In genomic region chr17:79626156-79626890, GRCh38 we compare ENCODE assay signal across 18 cellular contexts. TPM values are rescaled to one million over a fixed set of nuclear protein-coding genes. Genes with fewer than 3 reads are reported as not detected.
DNase-seq lines count a peak whose midpoint lies in the region; ATAC-seq, FAIRE-seq and TF ChIP-seq lines count a peak whose summit lies in the region.
"Had no signal": no experiment of that assay in that cellular context is flagged by ENCODE, and none has a peak within 500 bp of the region (broad histone marks: within the 10 kb centered on the region; RNA-seq: fewer than 3 reads in every experiment).

No MANE protein-coding gene starts in this region.

- H3K9me3 Mint-ChIP-seq in CD14-positive monocyte (peaks cover 0 to 2% (median 0%) of the 10 kb centered on the region in 7 donors), glutamatergic neuron (ENCODE audit: unreplicated experiment) (peaks cover 4% of the 10 kb centered on the region)
- H3K9me3 Mint-ChIP-seq: effector memory CD8-positive, alpha-beta T cell had no signal

- intact Hi-C loops in CD14-positive monocyte (cut with micrococcal nuclease) (no loop called here), posterior vena cava (cut with DNase I) (no loop called here)

- TF ChIP-seq CTCF in CD14-positive monocyte (IDR thresholded peaks at IDR 0.05) (no peak), glutamatergic neuron (IDR thresholded peaks at IDR 0.05; ENCODE audit: partially characterized antibody, unreplicated experiment) (no peak)

- DNase-seq in CD14-positive monocyte (ENCODE audit: low spot score): peak; percentile 18
- DNase-seq in GM12892 (ENCODE audit: insufficient read length): peak; percentile 4
- DNase-seq in glutamatergic neuron: peak; percentile 10
- peak; percentile 63 for DNase-seq in posterior vena cava (ENCODE audit: low spot score)
- DNase-seq in activated CD4-positive, alpha-beta T cell treated with anti-CD3 and anti-CD28 coated beads for 1 hour: no peak
- DNase-seq in dermis blood vessel endothelial cell: no peak
- DNase-seq: caudate nucleus; DMS 273 treated with DMSO at 0.1 percent for 48 hours; effector memory CD8-positive, alpha-beta T cell; midbrain; MV-4-11; NCI-H2029; stimulated activated CD4-positive, alpha-beta T cell treated with anti-CD3 and anti-CD28 coated beads, Interleukin-4, amount 100 ng/mL, for 24 hours; T-helper 2 cell; testis had no signal

- no peaks in the 10 kb centered on the region for H3K36me3 Mint-ChIP-seq in CD14-positive monocyte
- H3K36me3 Mint-ChIP-seq in glutamatergic neuron (ENCODE audit: unreplicated experiment): no peaks in the 10 kb centered on the region

- H3K27me3 Mint-ChIP-seq in CD14-positive monocyte (ENCODE audit: low read depth in 3 of 3) (peaks cover 5 to 14% (median 9%) of the 10 kb centered on the region in 3 donors), glutamatergic neuron (ENCODE audit: unreplicated experiment) (peaks cover 17% of the 10 kb centered on the region)

- H3K27ac Mint-ChIP-seq in CD14-positive monocyte (no peak overlapping the region), glutamatergic neuron (ENCODE audit: unreplicated experiment) (no peak overlapping the region)
- H3K27ac Mint-ChIP-seq: effector memory CD8-positive, alpha-beta T cell had no signal

- FAIRE-seq in GM12892 (lab: Jason Lieb, UNC): no peak
- FAIRE-seq: K562, keratinocyte had no signal

- no peak overlapping the region for H3K4me3 Mint-ChIP-seq in CD14-positive monocyte
- H3K4me3 Mint-ChIP-seq in glutamatergic neuron (ENCODE audit: unreplicated experiment): no peak overlapping the region
- H3K4me3 Mint-ChIP-seq: effector memory CD8-positive, alpha-beta T cell had no signal

- no peak for ATAC-seq in GM21825 (IDR thresholded peaks at IDR 0.05; ENCODE audit: unreplicated experiment)
- ATAC-seq: effector memory CD8-positive, alpha-beta T cell; K562 had no signal

- no peaks in the 10 kb centered on the region for H3K4me1 Mint-ChIP-seq in CD14-positive monocyte
- peaks cover 24% of the 10 kb centered on the region for H3K4me1 Mint-ChIP-seq in glutamatergic neuron (ENCODE audit: low read depth, unreplicated experiment)

- TF ChIP-seq POLR2A in GM12892 (IDR thresholded peaks at IDR 0.05; ENCODE audit: low read depth, low read length): no peak

RNA-seq across cellular contexts. Expression of gene RBFOX3, which starts 15.5 kb away (rescaled TPM):
- polyA plus RNA-seq in CD14-positive monocyte: not detected
- polyA plus RNA-seq in GM12892 (2012; ENCODE audit: missing spikeins): 0.08 TPM
- total RNA-seq in glutamatergic neuron (ENCODE audit: unreplicated experiment): 110 TPM
- total RNA-seq in posterior vena cava: 10 to 100 TPM in 1 of 2 donors, 1 to 10 TPM in 1; 7.1 to 21.6 TPM
- total RNA-seq in dermis blood vessel endothelial cell: not detected in 2 replicates
- total RNA-seq: K562 had no signal
- polyA plus RNA-seq: K562, keratinocyte had no signal

Comparison
In these comparisons a context has a peak if more than half of its experiments do, and no peak if none do; other contexts are left out.
1. DNase-seq: peak in CD14-positive monocyte (single experiment), GM12892 (single experiment), glutamatergic neuron (single experiment) and posterior vena cava (single experiment); none in activated CD4-positive, alpha-beta T cell treated with anti-CD3 and anti-CD28 coated beads for 1 hour (single experiment) and dermis blood vessel endothelial cell (single experiment).